In the genomic region with DNA sequence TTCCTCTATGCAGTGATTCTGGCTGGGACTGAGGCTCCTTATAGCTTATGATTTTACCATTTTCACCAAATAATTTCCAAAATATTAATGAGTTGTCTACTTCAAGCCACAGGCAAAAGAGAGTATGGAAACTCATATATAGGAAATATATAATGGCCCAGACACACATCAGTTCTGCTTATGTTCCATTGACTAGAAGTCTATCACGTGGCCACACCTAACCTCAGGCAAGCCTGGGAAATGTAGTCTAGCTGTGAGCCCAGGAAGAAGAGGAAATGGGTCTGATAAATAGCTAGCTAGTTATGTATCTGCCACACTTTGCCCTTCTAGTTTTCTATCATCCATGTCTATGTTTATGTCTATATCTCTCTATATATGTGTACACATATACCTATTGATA, we compare ENCODE assay signal across 33 cellular contexts.
"Had no signal": no experiment of that assay in that cellular context is flagged by ENCODE, and none has a peak within 500 bp of the region (broad histone marks: within the 10 kb centered on the region; RNA-seq: fewer than 3 reads in every experiment).

No MANE protein-coding gene starts in this region.

- H3K9me3 ChIP-seq: MG63, Peyer's patch, SJSA1 had no signal

- ATAC-seq: activated CD4-positive, alpha-beta T cell treated with anti-CD3 and anti-CD28 coated beads for 36 hours; activated CD4-positive, CD25-positive, alpha-beta regulatory T cell treated with anti-CD3 and anti-CD28 coated beads, Interleukin-2, amount 50 U/mL, for 24 hours; activated naive CD4-positive, alpha-beta T cell treated with anti-CD3 and anti-CD28 coated beads, Interleukin-2, amount 50 U/mL, for 72 hours; activated T-cell treated with anti-CD3 and anti-CD28 coated beads, Interleukin-2, amount 50 U/mL, for 4 hours; PC-3; SK-N-SH treated with all-trans-retinoic acid at 6 μM for 48 hours had no signal

- H3K27me3 ChIP-seq: MG63, Peyer's patch, SJSA1 had no signal

- H3K36me3 ChIP-seq: MG63, Peyer's patch, SJSA1 had no signal

- DNase-seq: activated CD4-positive, alpha-beta memory T cell treated with anti-CD3 and anti-CD28 coated beads for 36 hours; activated CD4-positive, alpha-beta T cell treated with anti-CD3 and anti-CD28 coated beads for 36 hours; activated CD4-positive, alpha-beta T cell treated with anti-CD3 and anti-CD28 coated beads, Interleukin-2, amount 50 U/mL, for 1 hour; activated CD8-positive, alpha-beta memory T cell treated with anti-CD3 and anti-CD28 coated beads, Interleukin-2, amount 50 U/mL, for 4 hours; activated gamma-delta T cell treated with Interleukin-2 at 50 U/mL for 16 hours; activated naive CD4-positive, alpha-beta T cell treated with anti-CD3 and anti-CD28 coated beads for 36 hours; activated T-cell treated with anti-CD3 and anti-CD28 coated beads for 4 hours; activated T-cell treated with anti-CD3 and anti-CD28 coated beads, Interleukin-2, amount 50 U/mL, for 4 hours; anterior cingulate cortex; caudate nucleus; cerebellar nuclear complex; cortex of kidney; Karpas-422; MG63; NCI-H1105 treated with DMSO at 0.1 percent for 48 hours; NCI-H1436; NCI-H1694; NCI-H1930; NCI-H2081 treated with DMSO at 0.1 percent for 48 hours; NCI-H345; NCI-H524 treated with DMSO at 0.1 percent for 48 hours; PC-3; Peyer's patch; RPMI8226; SHP77 treated with DMSO at 0.1 percent for 48 hours; SW 1271; T-helper 1 cell; T-helper 2 cell; T-helper 9 cell had no signal

- H3K4me3 ChIP-seq: MG63, Peyer's patch, SJSA1 had no signal

- H3K4me1 ChIP-seq: Peyer's patch, SJSA1 had no signal
